ENCODE assay signal across 10 cellular contexts in the genomic region with DNA sequence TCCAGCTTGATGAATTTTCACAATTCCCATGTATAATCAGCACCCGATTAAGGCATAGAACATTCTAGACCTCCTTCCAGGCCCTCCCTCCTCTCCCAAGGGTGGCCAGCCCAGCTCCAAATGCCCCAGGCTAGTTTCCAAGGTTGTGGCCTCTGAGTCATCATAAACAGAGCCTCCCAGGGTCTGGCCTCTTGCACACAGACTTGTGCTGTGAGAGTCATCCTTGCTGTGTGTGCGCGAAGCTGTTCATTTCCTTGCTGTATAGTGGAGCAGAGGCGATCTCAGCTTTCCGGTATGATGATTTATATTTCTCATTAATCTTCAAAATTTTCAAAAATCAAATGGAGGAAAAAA. TPM values are rescaled to one million over a fixed set of nuclear protein-coding genes. Genes with fewer than 3 reads are reported as not detected.
A peak's percentile ranks its signal among the peaks of the same experiment; 100 is the strongest.
DNase-seq lines count a peak whose midpoint lies in the region; ATAC-seq, FAIRE-seq and TF ChIP-seq lines count a peak whose summit lies in the region.
"Had no signal": no experiment of that assay in that cellular context is flagged by ENCODE, and none has a peak within 500 bp of the region (broad histone marks: within the 10 kb centered on the region; RNA-seq: fewer than 3 reads in every experiment).

No MANE protein-coding gene starts in this region.

- TF ChIP-seq POLR2A in GM12878 (IDR thresholded peaks at IDR 0.05; ENCODE audit: low read depth, low read length) = no peak

- H3K9me3 ChIP-seq in GM12878 (replicated peaks; ENCODE audit: control insufficient read depth, insufficient read depth, low read length) (no peaks in the 10 kb centered on the region), small intestine (ENCODE audit: control insufficient read depth, low read depth) (no peaks in the 10 kb centered on the region)

- FAIRE-seq in GM12878 (lab: Jason Lieb, UNC) = no peak
- FAIRE-seq in small intestine (lab: Jason Lieb, UNC) = no peak

- no peak overlapping the region for H2AFZ ChIP-seq in GM12878 (ENCODE audit: control insufficient read depth, low read depth, low read length)

- peaks cover 5% of the 10 kb centered on the region for H3K27me3 Mint-ChIP-seq in HFFc6 (ENCODE audit: insufficient read depth)
- H3K27me3 Mint-ChIP-seq in activated CD4-positive, alpha-beta T cell treated with anti-CD3 and anti-CD28 coated beads for 36 hours = peaks cover 20% of the 10 kb centered on the region
- peaks cover 34% of the 10 kb centered on the region for H3K27me3 Mint-ChIP-seq in activated T-cell treated with anti-CD3 and anti-CD28 coated beads, Interleukin-2, amount 50 U/mL, for 4 hours (ENCODE audit: low read depth)

- no peak overlapping the region for H3K4me3 ChIP-seq in GM12878
- no peak overlapping the region for H3K4me3 ChIP-seq in small intestine (ENCODE audit: low read depth in 1 of 2, low read length in 2 of 2)

- 50% methylated on average over 5 of the region's 5 CpGs for WGBS in GM12878 (ENCODE audit: insufficient coverage, insufficient replicate concordance, low lambda C conversion rate, missing lambda C conversion rate)
- 47 to 77% (median 71%) methylated on average over 5 of the region's 5 CpGs for WGBS in small intestine, 3 donors

- RAD21 ChIA-PET in GM12878 (lab: Charles Lee; ENCODE audit: unreplicated experiment) = no interaction called here

- H3K27ac ChIP-seq in GM12878 (ENCODE audit: control insufficient read depth, insufficient read depth) = no peak overlapping the region
- H3K27ac ChIP-seq in small intestine (ENCODE audit: low read depth in 1 of 2, low read length in 1 of 2) = peak overlapping the region in 1 of 2 donors; percentile 83

- POLR2A ChIA-PET in GM12878 (lab: Charles Lee) = no interaction called here
- POLR2A ChIA-PET in activated CD4-positive, alpha-beta T cell treated with anti-CD3 and anti-CD28 coated beads for 36 hours (lab: Charles Lee) = no interaction called here

- BruUV-seq in GM12878 (replicated peaks; lab: Mats Ljungman, UMichigan) = no TSS peak

- TF ChIP-seq CTCF in HFFc6 (IDR thresholded peaks at IDR 0.05) (no peak), GM12878 (IDR thresholded peaks at IDR 0.05 in 2 of 3, conservative IDR thresholded peaks at IDR 0.05 in 1 of 3; ENCODE audit: control insufficient read depth in 2 of 3, extremely low read depth in 1 of 3, insufficient read depth in 1 of 3, low read depth in 3 of 3, low read length in 3 of 3) (no peak)

- ATAC-seq in GM12878 = no peak
- ATAC-seq in GM21360 (IDR thresholded peaks at IDR 0.05; ENCODE audit: unreplicated experiment) = no peak
- no peak for ATAC-seq in activated CD4-positive, alpha-beta T cell treated with anti-CD3 and anti-CD28 coated beads for 36 hours
- no peak for ATAC-seq in activated T-cell treated with anti-CD3 and anti-CD28 coated beads, Interleukin-2, amount 50 U/mL, for 4 hours

- H3K4me1 ChIP-seq in GM12878 (ENCODE audit: control insufficient read depth, insufficient read depth, low read length) = no peaks in the 10 kb centered on the region
- H3K4me1 ChIP-seq in small intestine (ENCODE audit: control insufficient read depth in 2 of 2, insufficient read depth in 1 of 2, low read depth in 1 of 2, low read length in 1 of 2) = no peaks in the 10 kb centered on the region

- no peaks in the 10 kb centered on the region for H4K20me1 ChIP-seq in GM12878 (ENCODE audit: control insufficient read depth, insufficient read depth)

- SMC1A ChIA-PET in GM12878 (lab: Charles Lee; ENCODE audit: uncharacterized antibody, unreplicated experiment) = no interaction called here

- H3K9me3 Mint-ChIP-seq in HFFc6 = no peaks in the 10 kb centered on the region
- H3K9me3 Mint-ChIP-seq in activated CD4-positive, alpha-beta T cell treated with anti-CD3 and anti-CD28 coated beads for 36 hours (ENCODE audit: low read depth) = no peaks in the 10 kb centered on the region
- no peaks in the 10 kb centered on the region for H3K9me3 Mint-ChIP-seq in activated T-cell treated with anti-CD3 and anti-CD28 coated beads, Interleukin-2, amount 50 U/mL, for 4 hours
- H3K9me3 Mint-ChIP-seq: memory B cell had no signal

- DNase-seq in HFFc6 (peak; percentile 96), GM12878 (ENCODE audit: low read depth, low spot score) (no peak), iPS-NIHi11 (ENCODE audit: low spot score) (peak; percentile 31), smooth muscle cell of the brain vasculature (ENCODE audit: low read depth, low spot score) (peak; percentile 88), small intestine (no peak)
- no peak for DNase-seq in activated CD4-positive, alpha-beta T cell treated with anti-CD3 and anti-CD28 coated beads for 36 hours
- no peak for DNase-seq in activated T-cell treated with anti-CD3 and anti-CD28 coated beads, Interleukin-2, amount 50 U/mL, for 4 hours

- peak overlapping the region; percentile 78 for H3K4me3 Mint-ChIP-seq in HFFc6
- no peak overlapping the region for H3K4me3 Mint-ChIP-seq in activated CD4-positive, alpha-beta T cell treated with anti-CD3 and anti-CD28 coated beads for 36 hours
- no peak overlapping the region for H3K4me3 Mint-ChIP-seq in activated T-cell treated with anti-CD3 and anti-CD28 coated beads, Interleukin-2, amount 50 U/mL, for 4 hours
- H3K4me3 Mint-ChIP-seq: memory B cell had no signal

- no peak overlapping the region for H3K4me2 ChIP-seq in GM12878 (ENCODE audit: control insufficient read depth, insufficient read depth)

- intact Hi-C loops in GM12878 (cut with micrococcal nuclease; ENCODE audit: unreplicated experiment) = no loop called here
- intact Hi-C loops in activated CD4-positive, alpha-beta T cell treated with anti-CD3 and anti-CD28 coated beads for 36 hours (cut with DNase I, micrococcal nuclease) = no loop called here

- H3K36me3 ChIP-seq in GM12878 (ENCODE audit: control insufficient read depth in 2 of 2, insufficient read depth in 2 of 2, low read length in 1 of 2) (no peaks in the 10 kb centered on the region), small intestine (ENCODE audit: control insufficient read depth in 2 of 2, insufficient read depth in 2 of 2, low read length in 2 of 2) (no peaks in the 10 kb centered on the region)

- H3K36me3 Mint-ChIP-seq in HFFc6 (ENCODE audit: low read depth) = no peaks in the 10 kb centered on the region
- H3K36me3 Mint-ChIP-seq in activated CD4-positive, alpha-beta T cell treated with anti-CD3 and anti-CD28 coated beads for 36 hours (ENCODE audit: low read depth) = no peaks in the 10 kb centered on the region
- H3K36me3 Mint-ChIP-seq in activated T-cell treated with anti-CD3 and anti-CD28 coated beads, Interleukin-2, amount 50 U/mL, for 4 hours (ENCODE audit: insufficient read depth) = no peaks in the 10 kb centered on the region
- H3K36me3 Mint-ChIP-seq: memory B cell had no signal

- peak overlapping the region; percentile 94 for H3K27ac Mint-ChIP-seq in HFFc6
- H3K27ac Mint-ChIP-seq in activated CD4-positive, alpha-beta T cell treated with anti-CD3 and anti-CD28 coated beads for 36 hours = no peak overlapping the region
- H3K27ac Mint-ChIP-seq: memory B cell had no signal

- no peak overlapping the region for H3K9ac ChIP-seq in GM12878 (ENCODE audit: control insufficient read depth, insufficient read depth, low read length)

- no peak for TF ChIP-seq RAD21 in GM12878 (IDR thresholded peaks at IDR 0.05; ENCODE audit: insufficient read depth, low read depth, low read length)

- in situ Hi-C loops in GM12878 (cut with MboI) = no loop called here

- no peak for TF ChIP-seq EP300 in GM12878 (IDR thresholded peaks at IDR 0.05; ENCODE audit: borderline replicate concordance in 1 of 2, control insufficient read depth in 1 of 2, low read depth in 2 of 2, low read length in 2 of 2)

- no peaks in the 10 kb centered on the region for H3K79me2 ChIP-seq in GM12878 (ENCODE audit: control insufficient read depth, insufficient read depth, low read length)

- CTCF ChIA-PET in GM12878 (lab: Yijun Ruan, JAX) = no interaction called here
- CTCF ChIA-PET in activated CD4-positive, alpha-beta T cell treated with anti-CD3 and anti-CD28 coated beads for 36 hours (lab: Charles Lee) = interaction anchor here (0.6 to 2.1 kb wide), 4 partner anchors 11 to 811 kb away, joined by 3 to 10 read pairs (median 3); no protein-coding TSS in a partner anchor

- peaks cover 45% of the 10 kb centered on the region for H3K4me1 Mint-ChIP-seq in HFFc6 (ENCODE audit: low read depth)
- H3K4me1 Mint-ChIP-seq in activated CD4-positive, alpha-beta T cell treated with anti-CD3 and anti-CD28 coated beads for 36 hours = no peaks in the 10 kb centered on the region
- no peaks in the 10 kb centered on the region for H3K4me1 Mint-ChIP-seq in activated T-cell treated with anti-CD3 and anti-CD28 coated beads, Interleukin-2, amount 50 U/mL, for 4 hours (ENCODE audit: low read depth)
- H3K4me1 Mint-ChIP-seq: memory B cell had no signal

- no peaks in the 10 kb centered on the region; a peak in 2 of 4 replicates for H3K27me3 ChIP-seq in GM12878 (replicated peaks in 1 of 2; ENCODE audit: control insufficient read depth in 2 of 2, insufficient read depth in 2 of 2, low read length in 1 of 2)
- H3K27me3 ChIP-seq in small intestine (ENCODE audit: control insufficient read depth in 2 of 2, insufficient read depth in 2 of 2, low read length in 2 of 2) = peaks cover 0 to 6% of the 10 kb centered on the region in 2 donors

TF ChIP-seq in GM12878, 131 proteins besides CTCF, POLR2A, EP300 and RAD21 (continues in another document):
- TF ChIP-seq SMAD5 (IDR thresholded peaks at IDR 0.05; ENCODE audit: low read depth) = no peak

RNA-seq across cellular contexts. Expression of gene JPH3, which starts 20.5 kb away (rescaled TPM):
- not detected for total RNA-seq in HFFc6 (2021; fragmentation: NEBNext Ultra II Directional; extraction: Animal tissue kit (Norgen Biotek cat#: 25700))
- total RNA-seq in GM12878 (2013; cell fraction: nucleolus; rRNA removed) = not detected in 2 replicates
- 0.11 TPM in 1 of 2 replicates, not detected in the other for total RNA-seq in GM12878 (2014; rRNA removed)
- total RNA-seq in GM12878 (2014; rRNA removed; fragmentation: Illumina TruSeq; extraction: Trizol) = not detected in 2 replicates
- 0.05 TPM in 1 of 2 replicates, not detected in the other for total RNA-seq in GM12878 (2021)
- polyA plus RNA-seq in GM12878 (2011; ENCODE audit: low read depth) = not detected
- polyA plus RNA-seq in GM12878 (2011; rRNA removed) = not detected in 2 replicates
- not detected in 2 replicates for polyA plus RNA-seq in GM12878 (2011; cell fraction: cytosol; rRNA removed)
- polyA plus RNA-seq in GM12878 (2011; cell fraction: nucleus; rRNA removed) = not detected in 2 replicates
- 0.04 TPM in 2 replicates for polyA plus RNA-seq in GM12878 (2012)
- not detected in 2 replicates for polyA plus RNA-seq in GM12878 (2014; fragmentation: Illumina TruSeq; extraction: Trizol)
- not detected for polyA plus RNA-seq in GM12878 (2014; fragmentation: Nextera tagmentation; extraction: Ambion mirVana)
- not detected in 2 replicates for polyA plus RNA-seq in GM12878 (2014; rRNA removed)
- polyA plus RNA-seq in GM12878 (2016; fragmentation: Nextera tagmentation; extraction: Ambion mirVana) = under 1 TPM in 1 of 2 experiments, not detected in 1; 0.05 TPM
- not detected in 2 replicates for polyA minus RNA-seq in GM12878 (2011; rRNA and poly(A)+ RNA removed)
- not detected in 2 replicates for polyA minus RNA-seq in GM12878 (2011; cell fraction: cytosol; rRNA and poly(A)+ RNA removed)
- not detected in 2 replicates for polyA minus RNA-seq in GM12878 (2011; cell fraction: nucleus; rRNA and poly(A)+ RNA removed)
- polyA plus RNA-seq in small intestine = 1 to 10 TPM in 1 of 3 donors, not detected in 2; 2.4 TPM
- total RNA-seq in activated CD4-positive, alpha-beta T cell treated with anti-CD3 and anti-CD28 coated beads for 36 hours = under 1 TPM; 0.14 to 0.19 TPM
- not detected for total RNA-seq in activated T-cell treated with anti-CD3 and anti-CD28 coated beads, Interleukin-2, amount 50 U/mL, for 4 hours
- total RNA-seq: T-helper 2 cell treated with Interferon-gamma antibody and Interleukin-4, amounts not matched to agents 100 ng/mL and 5 ng/mL, for 36 hours had no signal

Comparison
In these comparisons a context has a peak if more than half of its experiments do, and no peak if none do; other contexts are left out.
1. DNase-seq: peak in HFFc6 (single experiment), iPS-NIHi11 (single experiment) and smooth muscle cell of the brain vasculature (single experiment); none in GM12878 (single experiment), small intestine (single experiment), activated CD4-positive, alpha-beta T cell treated with anti-CD3 and anti-CD28 coated beads for 36 hours (single experiment) and activated T-cell treated with anti-CD3 and anti-CD28 coated beads, Interleukin-2, amount 50 U/mL, for 4 hours (single experiment).